In genomic region chr4:154743683-154744340, GRCh38 we compare ENCODE assay signal across 8 cellular contexts. TPM values are rescaled to one million over a fixed set of nuclear protein-coding genes. Genes with fewer than 3 reads are reported as not detected.
A peak's percentile ranks its signal among the peaks of the same experiment; 100 is the strongest.
DNase-seq lines count a peak whose midpoint lies in the region; ATAC-seq and TF ChIP-seq lines count a peak whose summit lies in the region.

LRAT (plus strand) TSS chr4:154744000; CDS start chr4:154744327, 327 bp downstream.

- peaks cover 99% of the 10 kb centered on the region for H3K27me3 Mint-ChIP-seq in nephron (ENCODE audit: low read depth)

- H2AFZ ChIP-seq in KMS-11 (ENCODE audit: low read depth) = peak within 1 kb of the TSS; percentile 72

- no peak for TF ChIP-seq CTCF in KMS-11 (conservative IDR thresholded peaks at IDR 0.05; ENCODE audit: low read depth, low read length)
- TF ChIP-seq CTCF in fibroblast of mammary gland (conservative IDR thresholded peaks at IDR 0.05; ENCODE audit: control insufficient read depth, insufficient read depth, low read depth, low read length) = no peak
- no peak for TF ChIP-seq CTCF in nephron (IDR thresholded peaks at IDR 0.05; ENCODE audit: unreplicated experiment in 3 of 3)
- TF ChIP-seq CTCF in transverse colon (IDR thresholded peaks at IDR 0.05) = peak; percentile 16 to 57 (median 21)

- H3K4me1 Mint-ChIP-seq in nephron = peaks cover 28% of the 10 kb centered on the region

- peak; percentile 1 for DNase-seq in NCI-H1105 treated with DMSO at 0.1 percent for 48 hours (lab: John Stamatoyannopoulos, UW)
- DNase-seq in NCI-H1105 (lab: John Stamatoyannopoulos, UW) = no peak
- DNase-seq in activated T-cell treated with anti-CD3 and anti-CD28 coated beads for 48 hours (ENCODE audit: low read depth) = peak; percentile 29
- peak; percentile 8 for DNase-seq in fibroblast of mammary gland (ENCODE audit: low read depth)
- peak; percentile 72 for DNase-seq in transverse colon

- no peaks in the 10 kb centered on the region for H4K20me1 ChIP-seq in KMS-11 (ENCODE audit: insufficient read depth)

- H3K4me3 ChIP-seq in KMS-11 (IDR thresholded peaks at IDR 0.05; ENCODE audit: insufficient read depth, low read depth, low read length) = no peak within 1 kb of the TSS
- peak within 1 kb of the TSS; percentile 39 for H3K4me3 ChIP-seq in fibroblast of mammary gland (ENCODE audit: control insufficient read depth, low read depth, low read length)
- H3K4me3 ChIP-seq in transverse colon = peak within 1 kb of the TSS; percentile 37 to 59 (median 46)

- H3K4me3 Mint-ChIP-seq in nephron = peak within 1 kb of the TSS; percentile 87 to 94 (median 91)

- no peaks in the 10 kb centered on the region for H3K9me3 Mint-ChIP-seq in nephron

- no peaks in the 10 kb centered on the region for H3K79me2 ChIP-seq in KMS-11 (ENCODE audit: insufficient read depth, low read depth)

- no peaks in the 10 kb centered on the region for H3K4me1 ChIP-seq in KMS-11 (ENCODE audit: low read depth, poor library complexity, severe bottlenecking)
- H3K4me1 ChIP-seq in transverse colon = peaks cover 0 to 32% (median 9%) of the 10 kb centered on the region in 4 donors

- 13% methylated on average over 55 of the region's 55 CpGs; no CpG with 5 or more reads in 1 of the 2 donors for WGBS in transverse colon (ENCODE audit: low coverage in 1 of 2), 2 donors

- peak within 1 kb of the TSS; percentile 16; the same call in 1 of the 2 replicates for H3K4me2 ChIP-seq in KMS-11

- intact Hi-C loops in transverse colon (cut with DNase I; ENCODE audit: low total_unique reads) = no loop called here

- ATAC-seq in HG03378 (IDR thresholded peaks at IDR 0.05; ENCODE audit: unreplicated experiment) = no peak

- no peak for TF ChIP-seq EP300 in transverse colon (IDR thresholded peaks at IDR 0.05; ENCODE audit: low read depth)

- no peaks in the 10 kb centered on the region for H3K36me3 ChIP-seq in KMS-11 (ENCODE audit: insufficient read depth)
- no peaks in the 10 kb centered on the region for H3K36me3 ChIP-seq in transverse colon

- H3K36me3 Mint-ChIP-seq in nephron (ENCODE audit: low read depth) = no peaks in the 10 kb centered on the region

- H3K9ac ChIP-seq in KMS-11 = no peak within 1 kb of the TSS

- H3K27me3 ChIP-seq in KMS-11 (ENCODE audit: insufficient read depth, low read depth) (no peaks in the 10 kb centered on the region), transverse colon (peaks cover 75% of the 10 kb centered on the region)

- no peak within 1 kb of the TSS for H3K27ac Mint-ChIP-seq in nephron

- H3K27ac ChIP-seq in KMS-11 (no peak within 1 kb of the TSS), transverse colon (no peak within 1 kb of the TSS)

- TF ChIP-seq POLR2A in transverse colon (IDR thresholded peaks at IDR 0.05) = no peak

- in situ Hi-C loops in transverse colon (cut with MboI; ENCODE audit: low pct_ligation_motif_present in 1 of 4, low pct_unique_long_range_greater_than_20kb in 1 of 4, low sequenced_read_pairs in 3 of 4) = no loop called here

- no peaks in the 10 kb centered on the region for H3K9me3 ChIP-seq in transverse colon

RNA-seq across cellular contexts. Expression of gene LRAT, which starts in this region (rescaled TPM):
- under 1 TPM in 3 of 4 donors, not detected in 1; 0.32 to 0.80 (median 0.41) TPM for total RNA-seq in transverse colon

Comparison
In these comparisons a context has a peak if more than half of its experiments do, and no peak if none do; other contexts are left out.
1. Peak in DNase-seq and H3K4me3 ChIP-seq in transverse colon; RNA of the gene not detected or under 1 TPM.
2. CTCF ChIP-seq: peak in transverse colon (5 of 5); none in KMS-11 (single experiment), fibroblast of mammary gland (single experiment) and nephron (0 of 3).